Comparison of ENCODE assay signal across 34 cellular contexts in genomic region chr10:5206799-5207198, GRCh38. TPM values are rescaled to one million over a fixed set of nuclear protein-coding genes. Genes with fewer than 3 reads are reported as not detected.
"Had no signal": no experiment of that assay in that cellular context is flagged by ENCODE, and none has a peak within 500 bp of the region (broad histone marks: within the 10 kb centered on the region; RNA-seq: fewer than 3 reads in every experiment).

No MANE protein-coding gene starts in this region.

- H3K4me1 Mint-ChIP-seq: activated naive CD8-positive, alpha-beta T cell treated with anti-CD3 and anti-CD28 coated beads for 36 hours; central memory CD8-positive, alpha-beta T cell; IgD-negative memory B cell had no signal

- DNase-seq: activated CD4-positive, alpha-beta T cell treated with anti-CD3 and anti-CD28 coated beads, Interleukin-2, amount 10 ng/mL, durations not matched to agents 24 days and 14 days; activated CD4-positive, alpha-beta T cell treated with anti-CD3 and anti-CD28 coated beads, Interleukin-2, amount 50 U/mL, for 4 hours; activated effector memory CD4-positive, alpha-beta T cell treated with anti-CD3 and anti-CD28 coated beads, Interleukin-2, amount 50 U/mL, for 16 hours; activated naive CD4-positive, alpha-beta T cell; activated naive CD8-positive, alpha-beta T cell treated with anti-CD3 and anti-CD28 coated beads for 36 hours; activated T-cell treated with anti-CD3 and anti-CD28 coated beads, Interleukin-2, amount 50 U/mL, for 1 hour; activated T-cell treated with anti-CD3 and anti-CD28 coated beads, Interleukin-2, amount 50 U/mL, for 72 hours; amniotic stem cell; aorta; brain microvascular endothelial cell; colonic mucosa; NCI-H1048; NCI-H1105 treated with DMSO at 0.1 percent for 48 hours; NCI-H1436 treated with DMSO at 0.1 percent for 48 hours; NCI-H1694 treated with DMSO at 0.1 percent for 48 hours; NCI-H2029; NCI-H345; NCI-H524 treated with DMSO at 0.1 percent for 48 hours; NK-92 treated with Interleukin-12 subunit alpha and Interleukin-12 subunit beta, amount 100 ng/mL, for 24 hours; PC-9; SIG-M5; T1000 had no signal

- H3K27me3 ChIP-seq: brain microvascular endothelial cell, cardiac muscle cell, colonic mucosa had no signal

- H3K36me3 ChIP-seq: brain microvascular endothelial cell, cardiac muscle cell, colonic mucosa had no signal

- FAIRE-seq: RCC 7860 had no signal

- H3K27me3 Mint-ChIP-seq: activated T-helper 17 cell treated with anti-CD3 and anti-CD28 coated beads, Interleukin-2, amount 50 U/mL, for 72 hours had no signal

- H3K9me3 ChIP-seq: colonic mucosa had no signal

- H3K27ac Mint-ChIP-seq: activated CD4-positive, alpha-beta T cell treated with anti-CD3 and anti-CD28 coated beads, Interleukin-2, amount 10 ng/mL, durations not matched to agents 24 days and 14 days; activated naive CD8-positive, alpha-beta T cell treated with anti-CD3 and anti-CD28 coated beads for 36 hours; activated T-cell treated with anti-CD3 and anti-CD28 coated beads, Interleukin-2, amount 50 U/mL, for 72 hours; activated T-helper 17 cell treated with anti-CD3 and anti-CD28 coated beads, Interleukin-2, amount 50 U/mL, for 72 hours; IgD-negative memory B cell had no signal

- H3K4me3 Mint-ChIP-seq: activated CD4-positive, alpha-beta T cell treated with anti-CD3 and anti-CD28 coated beads, Interleukin-2, amount 10 ng/mL, durations not matched to agents 24 days and 14 days; activated naive CD8-positive, alpha-beta T cell treated with anti-CD3 and anti-CD28 coated beads for 36 hours; activated T-cell treated with anti-CD3 and anti-CD28 coated beads, Interleukin-2, amount 50 U/mL, for 72 hours; activated T-helper 17 cell treated with anti-CD3 and anti-CD28 coated beads, Interleukin-2, amount 50 U/mL, for 72 hours; central memory CD8-positive, alpha-beta T cell; IgD-negative memory B cell had no signal

- H3K27ac ChIP-seq: brain microvascular endothelial cell, cardiac muscle cell, colonic mucosa, PC-9, RWPE1 had no signal

- H3K4me1 ChIP-seq: colonic mucosa had no signal

- H3K4me3 ChIP-seq: cardiac muscle cell, colonic mucosa, PC-9 had no signal

RNA-seq across cellular contexts. Expression of gene AKR1C4, which starts 10.2 kb away (rescaled TPM):
- total RNA-seq: activated CD4-positive, alpha-beta T cell treated with anti-CD3 and anti-CD28 coated beads, Interleukin-2, amount 10 ng/mL, durations not matched to agents 24 days and 14 days; activated CD8-positive, alpha-beta memory T cell treated with anti-CD3 and anti-CD28 coated beads for 36 hours; activated naive CD8-positive, alpha-beta T cell treated with anti-CD3 and anti-CD28 coated beads for 36 hours; activated T-cell treated with anti-CD3 and anti-CD28 coated beads, Interleukin-2, amount 50 U/mL, for 72 hours; aorta; cardiac muscle cell; chondrocyte; colonic mucosa; MCF 10A; NCI-H460; PC-9; Right ventricle myocardium inferior; SK-MEL-5 had no signal

RNA-seq across cellular contexts. Expression of gene AKR1C8, which starts 21.8 kb away (rescaled TPM):
- total RNA-seq: activated CD4-positive, alpha-beta T cell treated with anti-CD3 and anti-CD28 coated beads, Interleukin-2, amount 10 ng/mL, durations not matched to agents 24 days and 14 days; activated CD8-positive, alpha-beta memory T cell treated with anti-CD3 and anti-CD28 coated beads for 36 hours; activated T-cell treated with anti-CD3 and anti-CD28 coated beads, Interleukin-2, amount 50 U/mL, for 72 hours; cardiac muscle cell; chondrocyte; colonic mucosa; MCF 10A; Right ventricle myocardium inferior; SK-MEL-5 had no signal
